9 cellular contexts compared by ENCODE assay signal in the genomic region with DNA sequence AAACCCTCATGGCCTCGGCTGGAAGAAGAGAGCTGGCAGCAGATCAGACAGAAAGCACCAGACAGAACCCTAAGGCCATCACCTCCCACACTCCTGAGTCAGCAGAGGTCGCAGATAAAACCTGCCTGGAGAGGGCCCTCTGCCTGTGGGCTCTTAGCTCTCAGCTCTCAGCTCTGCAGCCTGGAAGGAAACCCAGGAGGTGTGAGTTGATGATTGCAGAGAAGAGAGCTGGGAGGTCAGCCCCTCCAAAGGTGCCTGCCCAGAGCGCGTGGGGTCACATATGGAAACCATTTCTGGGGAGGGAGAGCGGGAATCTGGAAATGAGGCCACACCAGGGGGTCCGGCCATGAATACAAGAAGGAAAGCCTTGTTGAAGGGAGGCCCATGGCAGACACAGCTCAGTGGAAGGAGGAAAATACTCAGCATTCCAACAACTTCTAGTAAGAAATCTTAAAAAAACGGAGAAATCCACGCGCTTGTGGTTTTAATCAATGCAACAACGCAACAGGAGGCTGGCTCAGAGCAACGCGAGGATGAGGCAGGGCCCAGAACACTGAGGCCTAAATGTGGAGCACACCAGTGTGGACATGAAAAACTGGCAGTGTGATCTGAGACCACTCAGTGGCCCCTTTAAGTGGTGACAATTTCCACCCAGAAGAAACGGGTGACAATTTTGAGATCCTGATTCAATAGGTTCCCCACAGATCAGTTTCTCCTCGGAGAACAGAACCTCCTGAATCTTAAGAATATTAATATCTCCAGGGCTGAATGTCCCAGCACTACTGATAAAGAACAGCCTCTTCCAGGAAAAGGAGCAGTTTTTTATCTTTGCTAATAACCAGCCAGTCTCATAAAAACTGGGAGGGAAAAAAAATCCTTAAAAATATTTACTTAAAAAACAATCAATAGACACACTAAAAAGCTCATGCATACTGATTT. TPM values are rescaled to one million over a fixed set of nuclear protein-coding genes. Genes with fewer than 3 reads are reported as not detected.
DNase-seq lines count a peak whose midpoint lies in the region; ATAC-seq, FAIRE-seq and TF ChIP-seq lines count a peak whose summit lies in the region.
"Had no signal": no experiment of that assay in that cellular context is flagged by ENCODE, and none has a peak within 500 bp of the region (broad histone marks: within the 10 kb centered on the region; RNA-seq: fewer than 3 reads in every experiment).

No MANE protein-coding gene starts in this region.

- peaks cover 14% of the 10 kb centered on the region for H3K4me1 Mint-ChIP-seq in mesothelial cell of epicardium
- H3K4me1 Mint-ChIP-seq: stimulated activated naive B cell treated with anti-CD40 and anti-IgM and Interleukin-4, amounts not matched to agents 10 μg/mL and 1 μg/mL and 100 μg/mL, for 72 hours had no signal

- TF ChIP-seq CTCF in epithelial cell of proximal tubule (conservative IDR thresholded peaks at IDR 0.05; ENCODE audit: low read depth, low read length) (peak; percentile 6), mesothelial cell of epicardium (IDR thresholded peaks at IDR 0.05; ENCODE audit: unreplicated experiment) (no peak)

- peak; percentile 38 for FAIRE-seq in RCC 7860 (lab: Jason Lieb, UNC)

- no peak overlapping the region for H3K4me3 ChIP-seq in epithelial cell of proximal tubule (ENCODE audit: low read depth, low read length)

- no peaks in the 10 kb centered on the region for H3K9me3 Mint-ChIP-seq in mesothelial cell of epicardium
- H3K9me3 Mint-ChIP-seq: stimulated activated naive B cell treated with anti-CD40 and anti-IgM and Interleukin-4, amounts not matched to agents 10 μg/mL and 1 μg/mL and 100 μg/mL, for 72 hours had no signal

- H3K4me3 Mint-ChIP-seq in mesothelial cell of epicardium, result no peak overlapping the region
- H3K4me3 Mint-ChIP-seq: stimulated activated naive B cell treated with anti-CD40 and anti-IgM and Interleukin-4, amounts not matched to agents 10 μg/mL and 1 μg/mL and 100 μg/mL, for 72 hours had no signal

- H3K36me3 Mint-ChIP-seq in mesothelial cell of epicardium, result no peaks in the 10 kb centered on the region
- H3K36me3 Mint-ChIP-seq: stimulated activated naive B cell treated with anti-CD40 and anti-IgM and Interleukin-4, amounts not matched to agents 10 μg/mL and 1 μg/mL and 100 μg/mL, for 72 hours had no signal

- H3K27me3 Mint-ChIP-seq in mesothelial cell of epicardium (ENCODE audit: low read depth), result no peaks in the 10 kb centered on the region
- H3K27me3 Mint-ChIP-seq: stimulated activated naive B cell treated with anti-CD40 and anti-IgM and Interleukin-4, amounts not matched to agents 10 μg/mL and 1 μg/mL and 100 μg/mL, for 72 hours had no signal

- no peak for ATAC-seq in HG03439 (IDR thresholded peaks at IDR 0.05; ENCODE audit: unreplicated experiment)

- H3K27ac Mint-ChIP-seq in mesothelial cell of epicardium, result peak overlapping the region; percentile 88
- H3K27ac Mint-ChIP-seq: stimulated activated naive B cell treated with anti-CD40 and anti-IgM and Interleukin-4, amounts not matched to agents 10 μg/mL and 1 μg/mL and 100 μg/mL, for 72 hours had no signal

- peak; percentile 10 for DNase-seq in GDM1 (lab: John Stamatoyannopoulos, UW)
- DNase-seq in RCC 7860 (ENCODE audit: low spot score), result peak; percentile 69
- DNase-seq in epithelial cell of proximal tubule (ENCODE audit: low read depth), result no peak
- DNase-seq in mesothelial cell of epicardium (ENCODE audit: low spot score in 2 of 2, unreplicated experiment in 2 of 2), result no peak
- DNase-seq in mucosa of gallbladder (ENCODE audit: low spot score), result no peak
- DNase-seq in KG1 (lab: John Stamatoyannopoulos, UW), result no peak
- DNase-seq in activated naive CD4-positive, alpha-beta T cell treated with anti-CD3 and anti-CD28 coated beads, Interleukin-2, amount 50 U/mL, for 16 hours, result no peak
- DNase-seq: stimulated activated naive B cell treated with anti-CD40 and anti-IgM and Interleukin-4, amounts not matched to agents 10 μg/mL and 1 μg/mL and 100 μg/mL, for 72 hours had no signal

RNA-seq across cellular contexts. Expression of a gene that starts 45.7 kb away (rescaled TPM):
- total RNA-seq in epithelial cell of proximal tubule, result 47.1 and 120 TPM in 2 replicates
- total RNA-seq in mesothelial cell of epicardium, result 33.9 to 38.5 TPM (median 34.5 TPM) in 3 replicates
- 22.6 TPM for total RNA-seq in mucosa of gallbladder

Comparison
In these comparisons a context has a peak if more than half of its experiments do, and no peak if none do; other contexts are left out.
1. DNase-seq: peak in GDM1 (single experiment) and RCC 7860 (single experiment); none in epithelial cell of proximal tubule (single experiment), mesothelial cell of epicardium (0 of 2), mucosa of gallbladder (single experiment), KG1 (single experiment) and activated naive CD4-positive, alpha-beta T cell treated with anti-CD3 and anti-CD28 coated beads, Interleukin-2, amount 50 U/mL, for 16 hours (single experiment).